9 cellular contexts compared by ENCODE assay signal in the genomic region with DNA sequence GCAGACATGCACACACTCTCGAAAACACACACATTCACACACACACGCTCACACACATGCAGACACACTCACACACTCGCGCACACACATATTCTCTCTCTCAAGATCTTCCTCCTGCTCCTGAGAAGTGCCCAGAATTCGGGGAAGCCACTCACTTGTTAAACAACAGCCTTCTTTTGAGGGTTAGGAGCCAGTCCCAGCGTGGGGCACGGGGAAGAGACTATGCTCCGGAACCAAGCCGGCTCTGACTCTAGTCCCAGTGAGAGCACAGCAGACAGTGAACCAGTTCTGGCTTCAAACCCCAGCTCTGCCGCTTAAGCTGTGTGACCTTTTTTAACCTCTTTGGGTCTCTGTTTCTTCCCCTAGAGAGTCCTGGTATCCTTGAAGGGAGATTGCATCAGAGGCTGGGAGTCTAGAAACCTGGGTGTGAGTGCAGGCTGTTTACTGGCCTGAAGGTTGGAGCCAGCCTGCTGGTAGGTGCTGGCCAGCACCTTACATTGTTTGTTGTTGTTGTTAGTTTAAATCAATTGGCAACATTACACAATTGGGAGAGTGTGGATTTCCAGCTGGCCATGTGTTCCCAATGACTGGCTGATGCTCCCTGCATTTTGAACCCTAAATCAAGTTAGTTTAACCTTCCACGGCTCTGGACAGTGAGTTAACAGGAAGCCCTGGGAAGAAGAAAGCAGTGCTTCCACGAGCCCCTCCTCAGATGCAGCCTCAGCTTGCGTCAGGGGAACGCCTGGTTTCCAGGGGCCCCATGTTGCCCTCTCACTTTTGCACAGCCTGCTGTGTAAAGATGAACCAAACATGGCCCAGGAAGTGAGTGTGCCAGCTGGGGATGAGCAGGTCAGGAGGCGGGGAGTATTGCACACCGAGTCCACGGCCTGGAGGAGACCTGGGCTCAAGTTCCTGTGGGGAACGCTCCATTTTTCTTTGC.
DNase-seq lines count a peak whose midpoint lies in the region; ATAC-seq and TF ChIP-seq lines count a peak whose summit lies in the region.
"Had no signal": no experiment of that assay in that cellular context is flagged by ENCODE, and none has a peak within 500 bp of the region (broad histone marks: within the 10 kb centered on the region; RNA-seq: fewer than 3 reads in every experiment).

No MANE protein-coding gene starts in this region.

- H3K36me3 Mint-ChIP-seq in activated CD8-positive, alpha-beta T cell treated with anti-CD3 and anti-CD28 coated beads for 36 hours (ENCODE audit: low read depth), result no peaks in the 10 kb centered on the region
- no peaks in the 10 kb centered on the region for H3K36me3 Mint-ChIP-seq in activated CD8-positive, alpha-beta T cell treated with anti-CD3 and anti-CD28 coated beads, Interleukin-2, amount 10 ng/mL, durations not matched to agents 7 days and 5 days (ENCODE audit: low read depth)
- no peaks in the 10 kb centered on the region for H3K36me3 Mint-ChIP-seq in dendritic cell treated with granulocyte-macrophage colony-stimulating factor and Interleukin-4, amounts not matched to agents 40 ng/mL and 50 ng/mL, for 4 days (ENCODE audit: low read depth)
- H3K36me3 Mint-ChIP-seq in type B pancreatic cell, result no peaks in the 10 kb centered on the region

- peak overlapping the region in 1 of 2 donors; percentile 36 for H3K4me3 ChIP-seq in mucosa of rectum (ENCODE audit: low read length in 2 of 2)

- H3K27ac Mint-ChIP-seq in activated CD8-positive, alpha-beta T cell treated with anti-CD3 and anti-CD28 coated beads for 36 hours, result no peak overlapping the region
- H3K27ac Mint-ChIP-seq in activated CD8-positive, alpha-beta T cell treated with anti-CD3 and anti-CD28 coated beads, Interleukin-2, amount 10 ng/mL, durations not matched to agents 7 days and 5 days, result no peak overlapping the region
- peak overlapping the region; percentile 7 for H3K27ac Mint-ChIP-seq in dendritic cell treated with granulocyte-macrophage colony-stimulating factor and Interleukin-4, amounts not matched to agents 40 ng/mL and 50 ng/mL, for 4 days
- peak overlapping the region; percentile 69 for H3K27ac Mint-ChIP-seq in type B pancreatic cell

- DNase-seq in activated CD8-positive, alpha-beta T cell treated with anti-CD3 and anti-CD28 coated beads for 36 hours, result peak; percentile 53
- no peak for DNase-seq in activated CD8-positive, alpha-beta T cell treated with anti-CD3 and anti-CD28 coated beads, Interleukin-2, amount 10 ng/mL, durations not matched to agents 7 days and 5 days
- no peak for DNase-seq in type B pancreatic cell (ENCODE audit: extremely low spot score, unreplicated experiment)
- no peak for DNase-seq in NCI-H510A treated with DMSO at 0.1 percent for 48 hours (lab: John Stamatoyannopoulos, UW)
- DNase-seq: NCI-H1417 treated with DMSO at 0.1 percent for 48 hours had no signal

- H3K4me1 ChIP-seq in mucosa of rectum (ENCODE audit: control insufficient read depth in 2 of 2, insufficient read depth in 2 of 2, low read length in 2 of 2), result peaks cover 3 to 10% of the 10 kb centered on the region in 2 donors

- peak overlapping the region; percentile 39 to 56 for H3K27ac ChIP-seq in mucosa of rectum (ENCODE audit: low read depth in 2 of 2, low read length in 2 of 2)

- H3K9me3 Mint-ChIP-seq in activated CD8-positive, alpha-beta T cell treated with anti-CD3 and anti-CD28 coated beads for 36 hours, result peaks cover 2% of the 10 kb centered on the region
- H3K9me3 Mint-ChIP-seq in activated CD8-positive, alpha-beta T cell treated with anti-CD3 and anti-CD28 coated beads, Interleukin-2, amount 10 ng/mL, durations not matched to agents 7 days and 5 days (ENCODE audit: insufficient read depth), result no peaks in the 10 kb centered on the region
- no peaks in the 10 kb centered on the region for H3K9me3 Mint-ChIP-seq in dendritic cell treated with granulocyte-macrophage colony-stimulating factor and Interleukin-4, amounts not matched to agents 40 ng/mL and 50 ng/mL, for 4 days
- H3K9me3 Mint-ChIP-seq in type B pancreatic cell, result no peaks in the 10 kb centered on the region

- CTCF ChIA-PET in activated CD8-positive, alpha-beta T cell treated with anti-CD3 and anti-CD28 coated beads for 36 hours (lab: Charles Lee), result interaction anchor here (1.5 kb wide), 1 partner anchor 9 kb away, joined by 5 read pairs; no protein-coding TSS in a partner anchor
- CTCF ChIA-PET in activated CD8-positive, alpha-beta T cell treated with anti-CD3 and anti-CD28 coated beads, Interleukin-2, amount 10 ng/mL, durations not matched to agents 7 days and 5 days (lab: Charles Lee), result no interaction called here

- H3K27me3 ChIP-seq in mucosa of rectum (ENCODE audit: control insufficient read depth in 2 of 2, insufficient read depth in 2 of 2, low read length in 2 of 2), result no peaks in the 10 kb centered on the region

- peaks cover 34% of the 10 kb centered on the region for H3K4me1 Mint-ChIP-seq in activated CD8-positive, alpha-beta T cell treated with anti-CD3 and anti-CD28 coated beads for 36 hours (ENCODE audit: low read depth)
- peaks cover 20% of the 10 kb centered on the region for H3K4me1 Mint-ChIP-seq in activated CD8-positive, alpha-beta T cell treated with anti-CD3 and anti-CD28 coated beads, Interleukin-2, amount 10 ng/mL, durations not matched to agents 7 days and 5 days (ENCODE audit: low read depth)
- peaks cover 86% of the 10 kb centered on the region for H3K4me1 Mint-ChIP-seq in dendritic cell treated with granulocyte-macrophage colony-stimulating factor and Interleukin-4, amounts not matched to agents 40 ng/mL and 50 ng/mL, for 4 days (ENCODE audit: low read depth)
- peaks cover 33% of the 10 kb centered on the region for H3K4me1 Mint-ChIP-seq in type B pancreatic cell (ENCODE audit: unreplicated experiment)

- intact Hi-C loops in activated CD8-positive, alpha-beta T cell treated with anti-CD3 and anti-CD28 coated beads for 36 hours (cut with micrococcal nuclease), result loop anchor here (10.0 kb wide), 1 partner anchor 52 kb away; no protein-coding TSS in a partner anchor
- intact Hi-C loops in dendritic cell treated with granulocyte-macrophage colony-stimulating factor and Interleukin-4, amounts not matched to agents 40 ng/mL and 50 ng/mL, for 4 days (cut with micrococcal nuclease), result no loop called here

- H3K36me3 ChIP-seq in mucosa of rectum (ENCODE audit: control insufficient read depth in 2 of 2, insufficient read depth in 2 of 2, low read length in 2 of 2), result no peaks in the 10 kb centered on the region

- no peak overlapping the region for H3K9ac ChIP-seq in mucosa of rectum (ENCODE audit: low read depth in 1 of 2, low read length in 2 of 2)

- no peak for TF ChIP-seq CTCF in activated CD8-positive, alpha-beta T cell treated with anti-CD3 and anti-CD28 coated beads for 36 hours (IDR thresholded peaks at IDR 0.05)
- no peak for TF ChIP-seq CTCF in type B pancreatic cell (conservative IDR thresholded peaks at IDR 0.05)

- no peaks in the 10 kb centered on the region for H3K9me3 ChIP-seq in mucosa of rectum (ENCODE audit: control insufficient read depth in 2 of 2, low read length in 2 of 2)

- POLR2A ChIA-PET in activated CD8-positive, alpha-beta T cell treated with anti-CD3 and anti-CD28 coated beads for 36 hours (lab: Charles Lee), result no interaction called here
- POLR2A ChIA-PET in activated CD8-positive, alpha-beta T cell treated with anti-CD3 and anti-CD28 coated beads, Interleukin-2, amount 10 ng/mL, durations not matched to agents 7 days and 5 days (lab: Charles Lee), result no interaction called here

- H3K27me3 Mint-ChIP-seq in activated CD8-positive, alpha-beta T cell treated with anti-CD3 and anti-CD28 coated beads for 36 hours, result no peaks in the 10 kb centered on the region
- peaks cover 8% of the 10 kb centered on the region for H3K27me3 Mint-ChIP-seq in activated CD8-positive, alpha-beta T cell treated with anti-CD3 and anti-CD28 coated beads, Interleukin-2, amount 10 ng/mL, durations not matched to agents 7 days and 5 days (ENCODE audit: low read depth)
- no peaks in the 10 kb centered on the region for H3K27me3 Mint-ChIP-seq in dendritic cell treated with granulocyte-macrophage colony-stimulating factor and Interleukin-4, amounts not matched to agents 40 ng/mL and 50 ng/mL, for 4 days
- H3K27me3 Mint-ChIP-seq in type B pancreatic cell, result peaks cover 14% of the 10 kb centered on the region

- ATAC-seq in activated CD8-positive, alpha-beta T cell treated with anti-CD3 and anti-CD28 coated beads for 36 hours, result peak; percentile 80
- ATAC-seq in activated CD8-positive, alpha-beta T cell treated with anti-CD3 and anti-CD28 coated beads, Interleukin-2, amount 10 ng/mL, durations not matched to agents 7 days and 5 days, result no peak
- ATAC-seq in GM18502 (IDR thresholded peaks at IDR 0.05; ENCODE audit: poor library complexity, unreplicated experiment), result no peak
- no peak for ATAC-seq in GM21786 (IDR thresholded peaks at IDR 0.05; ENCODE audit: unreplicated experiment)

- no peak overlapping the region for H3K4me3 Mint-ChIP-seq in activated CD8-positive, alpha-beta T cell treated with anti-CD3 and anti-CD28 coated beads for 36 hours
- H3K4me3 Mint-ChIP-seq in activated CD8-positive, alpha-beta T cell treated with anti-CD3 and anti-CD28 coated beads, Interleukin-2, amount 10 ng/mL, durations not matched to agents 7 days and 5 days, result no peak overlapping the region
- peak overlapping the region; percentile 41 for H3K4me3 Mint-ChIP-seq in dendritic cell treated with granulocyte-macrophage colony-stimulating factor and Interleukin-4, amounts not matched to agents 40 ng/mL and 50 ng/mL, for 4 days
- no peak overlapping the region for H3K4me3 Mint-ChIP-seq in type B pancreatic cell

Comparison
In these comparisons a context has a peak if more than half of its experiments do, and no peak if none do; other contexts are left out.
1. H3K27ac Mint-ChIP-seq: peak in dendritic cell treated with granulocyte-macrophage colony-stimulating factor and Interleukin-4, amounts not matched to agents 40 ng/mL and 50 ng/mL, for 4 days (single experiment) and type B pancreatic cell (single experiment); none in activated CD8-positive, alpha-beta T cell treated with anti-CD3 and anti-CD28 coated beads for 36 hours (single experiment) and activated CD8-positive, alpha-beta T cell treated with anti-CD3 and anti-CD28 coated beads, Interleukin-2, amount 10 ng/mL, durations not matched to agents 7 days and 5 days (single experiment).